In genomic region chr6:26043389-26044139, GRCh38 we compare ENCODE assay signal across 1 cellular context.
A peak's percentile ranks its signal among the peaks of the same experiment; 100 is the strongest.
TF ChIP-seq lines count a peak whose summit lies in the region.

No MANE protein-coding gene starts in this region.

TF ChIP-seq in HepG2, 621 proteins besides CTCF, POLR2A, EP300 and RAD21 (continued from another document and continues in another):
- TF ChIP-seq AGO1 (IDR thresholded peaks at IDR 0.05; ENCODE audit: low read depth, low read length, poor library complexity, severe bottlenecking): no peak
- TF ChIP-seq ARID5B (CRISPR knock-in tag; IDR thresholded peaks at IDR 0.05): no peak
- no peak for TF ChIP-seq FOXK2 (IDR thresholded peaks at IDR 0.05)
- no peak for TF ChIP-seq AGO2 (optimal IDR thresholded peaks at IDR 0.05; ENCODE audit: low read depth, low read length)
- TF ChIP-seq ZNF30 (CRISPR knock-in tag; IDR thresholded peaks at IDR 0.05): no peak
- no peak for TF ChIP-seq HMGA1 (CRISPR knock-in tag; conservative IDR thresholded peaks at IDR 0.05)
- peak; percentile 69; the same call in 1 of the 2 replicates for TF ChIP-seq SIN3B (IDR thresholded peaks at IDR 0.05; ENCODE audit: low read length)
- no peak for TF ChIP-seq FUBP1 (CRISPR knock-in tag; IDR thresholded peaks at IDR 0.05; ENCODE audit: borderline replicate concordance)
- no peak for TF ChIP-seq ZNF512 (CRISPR knock-in tag; IDR thresholded peaks at IDR 0.05)
- TF ChIP-seq RFXANK (CRISPR knock-in tag; IDR thresholded peaks at IDR 0.05): no peak
- TF ChIP-seq RARA (CRISPR knock-in tag; IDR thresholded peaks at IDR 0.05): no peak
- no peak for TF ChIP-seq ZNF709 (CRISPR knock-in tag; IDR thresholded peaks at IDR 0.05)
- TF ChIP-seq POLR2AphosphoS2 (IDR thresholded peaks at IDR 0.05; ENCODE audit: low read depth, low read length): peak; percentile 61; the same call in 1 of the 2 replicates
- no peak for TF ChIP-seq ZNF598 (CRISPR knock-in tag; IDR thresholded peaks at IDR 0.05; ENCODE audit: borderline replicate concordance)
- no peak for TF ChIP-seq HMG20A (CRISPR knock-in tag; IDR thresholded peaks at IDR 0.05; ENCODE audit: borderline replicate concordance)
- TF ChIP-seq ZNF101 (CRISPR knock-in tag; IDR thresholded peaks at IDR 0.05; ENCODE audit: borderline replicate concordance, low read depth): no peak
- no peak; a peak in 1 of 4 replicates for TF ChIP-seq HMGXB4 (CRISPR knock-in tag; IDR thresholded peaks at IDR 0.05; ENCODE audit: borderline replicate concordance in 1 of 2, low read depth in 1 of 2)
- no peak for TF ChIP-seq PHB2 (IDR thresholded peaks at IDR 0.05; ENCODE audit: partially characterized antibody)
- TF ChIP-seq NR0B2 (CRISPR knock-in tag; IDR thresholded peaks at IDR 0.05): no peak
- no peak for TF ChIP-seq ZNF136 (CRISPR knock-in tag; IDR thresholded peaks at IDR 0.05; ENCODE audit: low read depth)
- TF ChIP-seq ELF4 (CRISPR knock-in tag; IDR thresholded peaks at IDR 0.05; ENCODE audit: borderline replicate concordance): no peak
- TF ChIP-seq FOXM1 (CRISPR knock-in tag; IDR thresholded peaks at IDR 0.05): no peak
- peak; percentile 45; the same call in 1 of the 2 replicates for TF ChIP-seq ZNF766 (CRISPR knock-in tag; IDR thresholded peaks at IDR 0.05; ENCODE audit: borderline replicate concordance)
- peak; percentile 65; the same call in 1 of the 2 replicates for TF ChIP-seq ZNF670 (CRISPR knock-in tag; IDR thresholded peaks at IDR 0.05; ENCODE audit: borderline replicate concordance)
- no peak; the same call in 1 of the 2 replicates for TF ChIP-seq ARNT2 (CRISPR knock-in tag; IDR thresholded peaks at IDR 0.05; ENCODE audit: low read depth)
- TF ChIP-seq HOMEZ (CRISPR knock-in tag; IDR thresholded peaks at IDR 0.05; ENCODE audit: low read depth): peak; percentile 56; the same call in 1 of the 2 replicates
- no peak for TF ChIP-seq ZBTB7A (CRISPR knock-in tag; IDR thresholded peaks at IDR 0.05)
- TF ChIP-seq ARID4A (CRISPR knock-in tag; IDR thresholded peaks at IDR 0.05; ENCODE audit: borderline replicate concordance): peak; percentile 71; the same call in 1 of the 2 replicates
- TF ChIP-seq ETS1 (CRISPR knock-in tag; IDR thresholded peaks at IDR 0.05): no peak
- TF ChIP-seq KLF12 (CRISPR knock-in tag; IDR thresholded peaks at IDR 0.05; ENCODE audit: borderline replicate concordance): 0 out of 2 replicates have a peak, but pooled peaks have one; percentile 61
- TF ChIP-seq NFE2L1 (CRISPR knock-in tag; IDR thresholded peaks at IDR 0.05; ENCODE audit: borderline replicate concordance): no peak
- no peak for TF ChIP-seq ADNP (CRISPR knock-in tag; IDR thresholded peaks at IDR 0.05)
- TF ChIP-seq HNRNPL (IDR thresholded peaks at IDR 0.05; ENCODE audit: low read depth, low read length): no peak
- no peak for TF ChIP-seq PREB (CRISPR knock-in tag; IDR thresholded peaks at IDR 0.05)
- no peak for TF ChIP-seq HES4 (CRISPR knock-in tag; IDR thresholded peaks at IDR 0.05; ENCODE audit: borderline replicate concordance)
- TF ChIP-seq CREB1 (IDR thresholded peaks at IDR 0.05): peak; percentile 29; the same call in 1 of the 2 replicates
- TF ChIP-seq CREB1 (CRISPR knock-in tag; IDR thresholded peaks at IDR 0.05): peak; percentile 84
- TF ChIP-seq NR2F1 (CRISPR knock-in tag; IDR thresholded peaks at IDR 0.05): no peak
- no peak; the same call in 1 of the 2 replicates for TF ChIP-seq ZSCAN30 (CRISPR knock-in tag; IDR thresholded peaks at IDR 0.05)
- peak; percentile 45; the same call in 1 of the 2 replicates for TF ChIP-seq ZBTB25 (CRISPR knock-in tag; IDR thresholded peaks at IDR 0.05)
- no peak for TF ChIP-seq ZNF773 (CRISPR knock-in tag; IDR thresholded peaks at IDR 0.05; ENCODE audit: borderline replicate concordance)
- peak; percentile 80 for TF ChIP-seq SAP130 (CRISPR knock-in tag; IDR thresholded peaks at IDR 0.05; ENCODE audit: low read depth)
